Comparison of ENCODE assay signal across 8 cellular contexts in the genomic region with DNA sequence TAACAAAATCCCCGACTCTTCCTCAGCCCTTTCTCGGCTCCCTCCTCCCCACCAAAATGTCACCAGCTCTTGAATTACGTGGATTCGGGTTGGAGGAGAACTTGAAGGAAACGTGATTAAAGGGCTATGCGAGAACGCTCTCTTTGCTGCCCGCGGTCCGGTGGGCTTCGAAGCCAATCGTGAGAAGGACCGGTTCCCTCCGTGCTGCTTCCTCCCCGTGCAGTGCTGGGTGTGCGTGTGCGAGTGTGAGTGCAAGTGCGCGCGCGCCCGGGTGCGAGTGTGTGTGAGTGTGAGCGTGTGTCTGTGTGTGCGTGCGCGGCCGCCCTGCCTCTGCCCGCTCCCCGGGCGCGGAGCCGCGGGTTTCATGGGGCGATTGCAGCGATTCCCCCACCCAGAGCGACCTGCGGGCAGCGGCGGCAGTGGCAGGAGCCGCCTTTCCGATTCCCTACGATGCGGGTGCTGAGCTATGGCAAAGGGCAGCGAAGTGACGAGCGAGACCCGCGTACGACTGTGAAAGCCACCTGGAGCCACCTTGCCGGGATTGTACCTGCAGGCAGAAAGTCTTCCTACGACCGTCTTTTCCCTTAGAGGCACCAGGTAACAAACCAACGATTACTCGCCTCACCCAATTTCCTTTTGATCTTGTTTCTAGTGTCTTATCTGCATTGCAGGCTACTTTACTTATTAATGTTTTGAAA. TPM values are rescaled to one million over a fixed set of nuclear protein-coding genes. Genes with fewer than 3 reads are reported as not detected.
DNase-seq lines count a peak whose midpoint lies in the region; TF ChIP-seq lines count a peak whose summit lies in the region.

No MANE protein-coding gene starts in this region.

- CTCF ChIA-PET in CD4-positive, alpha-beta memory T cell (lab: Charles Lee; ENCODE audit: partially characterized antibody) = no interaction called here

- peak overlapping the region in 7 of 8 donors; percentile 47 to 83 (median 78) for H3K4me3 Mint-ChIP-seq in CD4-positive, alpha-beta memory T cell
- H3K4me3 Mint-ChIP-seq in neural crest cell = peak overlapping the region; percentile 91

- no peak for DNase-seq in CD4-positive, alpha-beta memory T cell
- peak; percentile 16 for DNase-seq in NCI-H146 treated with DMSO at 0.1 percent for 48 hours (lab: John Stamatoyannopoulos, UW; ENCODE audit: unreplicated experiment)
- no peak for DNase-seq in neural crest cell (ENCODE audit: low read depth, low spot score)
- DNase-seq in MV-4-11 (lab: John Stamatoyannopoulos, UW) = no peak
- no peak for DNase-seq in stimulated activated naive CD4-positive, alpha-beta T cell treated with Interleukin-2 at 50 U/mL for 16 hours (lab: John Stamatoyannopoulos, UW)
- DNase-seq in activated CD4-positive, alpha-beta T cell treated with anti-CD3 and anti-CD28 coated beads for 48 hours = no peak
- DNase-seq in SKM-1 treated with dmso at 0.1 percent for 144 hours (lab: John Stamatoyannopoulos, UW; ENCODE audit: unreplicated experiment) = no peak

- POLR2A ChIA-PET in CD4-positive, alpha-beta memory T cell (lab: Charles Lee; ENCODE audit: partially characterized antibody) = no interaction called here

- H3K36me3 ChIP-seq in CD4-positive, alpha-beta memory T cell (ENCODE audit: insufficient read depth, low read length) = no peaks in the 10 kb centered on the region
- no peaks in the 10 kb centered on the region for H3K36me3 ChIP-seq in duodenal mucosa (ENCODE audit: control insufficient read depth in 1 of 2, insufficient read depth in 2 of 2, low read length in 2 of 2)

- H3K27me3 Mint-ChIP-seq in CD4-positive, alpha-beta memory T cell = peaks cover 52 to 56% of the 10 kb centered on the region in 2 donors
- H3K27me3 Mint-ChIP-seq in neural crest cell (ENCODE audit: low read depth) = peaks cover 83% of the 10 kb centered on the region

- H3K4me1 Mint-ChIP-seq in CD4-positive, alpha-beta memory T cell = peaks cover 13 to 55% (median 39%) of the 10 kb centered on the region in 4 donors
- H3K4me1 Mint-ChIP-seq in neural crest cell = peaks cover 59% of the 10 kb centered on the region

- peaks cover 42% of the 10 kb centered on the region for H3K4me1 ChIP-seq in CD4-positive, alpha-beta memory T cell (ENCODE audit: insufficient read depth, low read length)
- peaks cover 3 to 28% of the 10 kb centered on the region in 2 donors for H3K4me1 ChIP-seq in duodenal mucosa (ENCODE audit: control insufficient read depth in 1 of 2, insufficient read depth in 2 of 2, low read length in 2 of 2)

- no peaks in the 10 kb centered on the region for H3K9me3 ChIP-seq in CD4-positive, alpha-beta memory T cell (ENCODE audit: control insufficient read depth in 1 of 2, low read length in 2 of 2)
- H3K9me3 ChIP-seq in duodenal mucosa (ENCODE audit: control insufficient read depth in 1 of 2, low read length in 2 of 2) = no peaks in the 10 kb centered on the region

- no peaks in the 10 kb centered on the region for H3K36me3 Mint-ChIP-seq in CD4-positive, alpha-beta memory T cell
- no peaks in the 10 kb centered on the region for H3K36me3 Mint-ChIP-seq in neural crest cell (ENCODE audit: low read depth)

- H3K4me3 ChIP-seq in CD4-positive, alpha-beta memory T cell (ENCODE audit: low read length in 2 of 2) = no peak overlapping the region
- peak overlapping the region; percentile 40 to 55 for H3K4me3 ChIP-seq in duodenal mucosa (ENCODE audit: low read depth in 1 of 2, low read length in 2 of 2)

- H3K9ac ChIP-seq in duodenal mucosa (ENCODE audit: low read depth in 1 of 2, low read length in 2 of 2) = no peak overlapping the region

- H3K27ac Mint-ChIP-seq in CD4-positive, alpha-beta memory T cell = no peak overlapping the region
- H3K27ac Mint-ChIP-seq in neural crest cell (ENCODE audit: unreplicated experiment) = peak overlapping the region; percentile 44

- TF ChIP-seq CTCF in neural crest cell (conservative IDR thresholded peaks at IDR 0.05) = no peak

- no peak overlapping the region for H3K27ac ChIP-seq in CD4-positive, alpha-beta memory T cell (ENCODE audit: low read depth, low read length)
- H3K27ac ChIP-seq in duodenal mucosa (ENCODE audit: low read depth, low read length) = no peak overlapping the region

- H3K9me3 Mint-ChIP-seq in CD4-positive, alpha-beta memory T cell = peaks cover 0 to 3% (median 0%) of the 10 kb centered on the region in 8 donors
- no peaks in the 10 kb centered on the region for H3K9me3 Mint-ChIP-seq in neural crest cell

- intact Hi-C loops in CD4-positive, alpha-beta memory T cell (cut with micrococcal nuclease) = no loop called here

- peaks cover 32% of the 10 kb centered on the region for H3K27me3 ChIP-seq in CD4-positive, alpha-beta memory T cell (ENCODE audit: insufficient read depth, low read length)
- peaks cover 56 to 62% of the 10 kb centered on the region in 2 donors for H3K27me3 ChIP-seq in duodenal mucosa (ENCODE audit: control insufficient read depth in 1 of 2, insufficient read depth in 2 of 2, low read length in 2 of 2)

RNA-seq across cellular contexts. Expression of gene LRFN5, which starts 1.4 kb away (rescaled TPM):
- total RNA-seq in CD4-positive, alpha-beta memory T cell = not detected
- not detected for polyA plus RNA-seq in CD4-positive, alpha-beta memory T cell
- 1.3 and 1.5 TPM in 2 replicates for total RNA-seq in neural crest cell

Comparison
In these comparisons a context has a peak if more than half of its experiments do, and no peak if none do; other contexts are left out.
1. H3K4me3 ChIP-seq: peak in duodenal mucosa (2 of 2); none in CD4-positive, alpha-beta memory T cell (0 of 2).